ENCODE assay signal across 25 cellular contexts in the genomic region with DNA sequence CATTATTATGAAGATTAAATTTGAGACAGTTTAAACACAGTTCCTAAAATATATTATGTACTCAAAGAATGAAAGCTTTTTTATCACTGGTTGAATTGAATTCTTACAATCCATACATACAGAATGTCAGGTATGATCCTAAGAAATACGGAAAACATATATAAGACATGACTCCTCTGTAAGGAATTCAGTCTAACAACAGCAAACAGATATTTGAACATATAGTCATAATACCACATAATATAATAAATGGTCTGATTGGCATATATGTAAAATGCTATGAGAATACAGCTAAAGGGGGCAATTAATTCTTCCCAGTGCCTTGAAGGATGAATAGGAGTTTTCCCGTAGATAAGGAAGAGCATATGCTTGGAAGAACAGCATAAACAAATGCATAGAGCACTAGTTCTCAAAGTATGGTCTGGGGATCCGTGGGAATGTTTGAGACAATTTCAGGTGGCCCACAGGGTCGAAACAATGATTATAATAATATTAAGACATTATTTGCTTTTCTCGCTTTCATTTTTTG.
"Had no signal": no experiment of that assay in that cellular context is flagged by ENCODE, and none has a peak within 500 bp of the region (broad histone marks: within the 10 kb centered on the region; RNA-seq: fewer than 3 reads in every experiment).

No MANE protein-coding gene starts in this region.

- H3K27me3 ChIP-seq: dorsolateral prefrontal cortex, esophagus squamous epithelium, neural progenitor cell, right atrium auricular region, testis, tibial artery had no signal

- H3K4me1 ChIP-seq: esophagus squamous epithelium, neural progenitor cell, parathyroid adenoma, prostate gland, right atrium auricular region, testis, tibial artery had no signal

- DNase-seq: dorsolateral prefrontal cortex; effector CD4-positive, alpha-beta T cell; endodermal cell; erythroblast; esophagus squamous epithelium; head of caudate nucleus; kidney; mesendoderm; midbrain; naive thymus-derived CD4-positive, alpha-beta T cell; stimulated activated CD4-positive, alpha-beta T cell treated with anti-CD3 and anti-CD28 coated beads, Interleukin-12 subunit alpha, Interleukin-12 subunit beta, amount 100 ng/mL, for 4 hours; stimulated activated CD4-positive, alpha-beta T cell treated with anti-CD3 and anti-CD28 coated beads, Interleukin-1b, Interleukin-23, amount 100 ng/mL, for 48 hours; stimulated activated CD4-positive, alpha-beta T cell treated with anti-CD3 and anti-CD28 coated beads, Interleukin-4, amount 100 ng/mL, for 1 hour; stimulated activated naive CD4-positive, alpha-beta T cell treated with Interleukin-2 at 50 U/mL for 16 hours; substantia nigra; testis; tibial artery had no signal

- H3K36me3 ChIP-seq: esophagus squamous epithelium, neural progenitor cell, prostate gland, right atrium auricular region, tibial artery had no signal

- H3K4me3 ChIP-seq: dorsolateral prefrontal cortex, esophagus squamous epithelium, neural progenitor cell, prostate gland, right atrium auricular region, smooth muscle cell, testis, tibial artery had no signal

- H3K27ac ChIP-seq: dorsolateral prefrontal cortex, esophagus squamous epithelium, neural progenitor cell, parathyroid adenoma, prostate gland, right atrium auricular region, testis, tibial artery had no signal

- H3K9me3 ChIP-seq: esophagus squamous epithelium, prostate gland, right atrium auricular region, testis, tibial artery had no signal

- ATAC-seq: left lobe of liver; naive thymus-derived CD4-positive, alpha-beta T cell; sciatic nerve; stimulated activated effector memory CD8-positive, alpha-beta T cell treated with anti-CD3 and anti-CD28 coated beads, Interleukin-12 subunit alpha, Interleukin-12 subunit beta, amount 100 ng/mL, for 72 hours had no signal
